1 cellular context compared by ENCODE assay signal in the genomic region with DNA sequence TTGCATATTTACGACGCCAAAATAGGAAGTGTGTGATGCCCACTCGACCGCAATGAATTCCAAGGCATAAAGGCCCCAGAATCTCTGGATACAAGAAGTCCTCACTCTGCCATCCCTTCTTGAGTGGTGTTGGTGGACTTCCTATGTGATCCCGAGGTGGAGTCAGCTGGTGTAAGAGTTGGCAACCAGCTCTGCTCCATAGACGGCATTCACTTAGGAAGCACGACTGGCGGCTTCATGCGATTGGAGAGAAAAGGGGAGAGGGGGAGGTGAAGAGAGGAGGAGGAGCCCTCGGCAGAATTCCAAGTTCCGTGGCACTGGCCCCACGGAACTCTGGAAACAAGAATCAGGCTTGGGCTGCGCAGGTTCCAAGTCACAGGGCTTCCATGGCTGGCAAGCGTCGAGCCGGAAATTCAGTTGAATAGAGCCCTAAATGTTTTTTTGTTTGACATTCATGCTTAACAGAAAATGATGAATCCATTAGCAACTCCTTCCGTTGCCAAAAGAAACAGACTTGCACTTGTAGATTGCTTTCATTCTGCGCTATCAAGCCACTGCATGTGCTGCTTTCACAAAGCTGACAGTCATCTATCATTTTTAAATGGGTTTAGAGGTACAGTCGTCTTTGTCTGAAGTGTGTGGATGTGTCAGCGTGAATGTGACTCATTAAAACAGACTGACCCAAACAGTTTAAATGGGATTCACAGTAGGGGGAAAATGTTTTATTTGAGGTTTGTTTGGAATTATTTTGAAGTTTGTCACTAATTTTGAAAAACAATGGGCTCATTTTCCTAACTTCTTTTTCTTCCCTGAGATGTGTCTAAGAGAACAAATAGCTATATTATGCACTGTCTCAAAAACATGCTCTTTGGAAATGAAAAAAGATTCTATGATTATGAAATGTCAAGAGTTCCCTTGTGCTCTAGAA.
TF ChIP-seq lines count a peak whose summit lies in the region.

No MANE protein-coding gene starts in this region.

TF ChIP-seq in HepG2, 621 proteins besides CTCF, POLR2A, EP300 and RAD21:
- TF ChIP-seq, protein P1, sequence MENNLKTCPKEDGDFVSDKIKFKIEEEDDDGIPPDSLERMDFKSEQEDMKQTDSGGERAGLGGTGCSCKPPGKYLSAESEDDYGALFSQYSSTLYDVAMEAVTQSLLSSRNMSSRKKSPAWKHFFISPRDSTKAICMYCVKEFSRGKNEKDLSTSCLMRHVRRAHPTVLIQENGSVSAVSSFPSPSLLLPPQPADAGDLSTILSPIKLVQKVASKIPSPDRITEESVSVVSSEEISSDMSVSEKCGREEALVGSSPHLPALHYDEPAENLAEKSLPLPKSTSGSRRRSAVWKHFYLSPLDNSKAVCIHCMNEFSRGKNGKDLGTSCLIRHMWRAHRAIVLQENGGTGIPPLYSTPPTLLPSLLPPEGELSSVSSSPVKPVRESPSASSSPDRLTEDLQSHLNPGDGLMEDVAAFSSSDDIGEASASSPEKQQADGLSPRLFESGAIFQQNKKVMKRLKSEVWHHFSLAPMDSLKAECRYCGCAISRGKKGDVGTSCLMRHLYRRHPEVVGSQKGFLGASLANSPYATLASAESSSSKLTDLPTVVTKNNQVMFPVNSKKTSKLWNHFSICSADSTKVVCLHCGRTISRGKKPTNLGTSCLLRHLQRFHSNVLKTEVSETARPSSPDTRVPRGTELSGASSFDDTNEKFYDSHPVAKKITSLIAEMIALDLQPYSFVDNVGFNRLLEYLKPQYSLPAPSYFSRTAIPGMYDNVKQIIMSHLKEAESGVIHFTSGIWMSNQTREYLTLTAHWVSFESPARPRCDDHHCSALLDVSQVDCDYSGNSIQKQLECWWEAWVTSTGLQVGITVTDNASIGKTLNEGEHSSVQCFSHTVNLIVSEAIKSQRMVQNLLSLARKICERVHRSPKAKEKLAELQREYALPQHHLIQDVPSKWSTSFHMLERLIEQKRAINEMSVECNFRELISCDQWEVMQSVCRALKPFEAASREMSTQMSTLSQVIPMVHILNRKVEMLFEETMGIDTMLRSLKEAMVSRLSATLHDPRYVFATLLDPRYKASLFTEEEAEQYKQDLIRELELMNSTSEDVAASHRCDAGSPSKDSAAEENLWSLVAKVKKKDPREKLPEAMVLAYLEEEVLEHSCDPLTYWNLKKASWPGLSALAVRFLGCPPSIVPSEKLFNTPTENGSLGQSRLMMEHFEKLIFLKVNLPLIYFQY (CRISPR knock-in tag; IDR thresholded peaks at IDR 0.05; ENCODE audit: borderline replicate concordance), result no peak
- TF ChIP-seq IKZF4 (CRISPR knock-in tag; IDR thresholded peaks at IDR 0.05; ENCODE audit: borderline replicate concordance, low read depth, not compliant biosample characterization) (no peak), NFE2L1 (CRISPR knock-in tag; IDR thresholded peaks at IDR 0.05; ENCODE audit: borderline replicate concordance) (no peak), ZNF674 (CRISPR knock-in tag; IDR thresholded peaks at IDR 0.05; ENCODE audit: low read depth) (no peak), SOX13 (IDR thresholded peaks at IDR 0.05) (no peak), SOX13 (CRISPR knock-in tag; conservative IDR thresholded peaks at IDR 0.05 in 1 of 2, IDR thresholded peaks at IDR 0.05 in 1 of 2) (no peak), ZNF747 (CRISPR knock-in tag; IDR thresholded peaks at IDR 0.05; ENCODE audit: borderline replicate concordance) (no peak), EHMT2 (IDR thresholded peaks at IDR 0.05; ENCODE audit: borderline replicate concordance, low read depth, low read length) (no peak), U2AF2 (IDR thresholded peaks at IDR 0.05; ENCODE audit: low read depth, low read length) (no peak), RELA (CRISPR knock-in tag; IDR thresholded peaks at IDR 0.05) (no peak), ARID3A (IDR thresholded peaks at IDR 0.05; ENCODE audit: low read depth, low read length) (no peak), KLF12 (CRISPR knock-in tag; IDR thresholded peaks at IDR 0.05; ENCODE audit: borderline replicate concordance) (no peak), GRHL1 (CRISPR knock-in tag; conservative IDR thresholded peaks at IDR 0.05) (no peak), TEAD2 (CRISPR knock-in tag; IDR thresholded peaks at IDR 0.05) (no peak), SNAPC5 (CRISPR knock-in tag; IDR thresholded peaks at IDR 0.05; ENCODE audit: borderline replicate concordance) (no peak), ZFP62 (CRISPR knock-in tag; IDR thresholded peaks at IDR 0.05) (no peak), HNRNPH1 (optimal IDR thresholded peaks at IDR 0.05; ENCODE audit: low read depth, low read length) (no peak), MXD1 (CRISPR knock-in tag; IDR thresholded peaks at IDR 0.05) (no peak)
- TF ChIP-seq, protein P2, sequence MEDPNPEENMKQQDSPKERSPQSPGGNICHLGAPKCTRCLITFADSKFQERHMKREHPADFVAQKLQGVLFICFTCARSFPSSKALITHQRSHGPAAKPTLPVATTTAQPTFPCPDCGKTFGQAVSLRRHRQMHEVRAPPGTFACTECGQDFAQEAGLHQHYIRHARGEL (CRISPR knock-in tag; IDR thresholded peaks at IDR 0.05), result no peak
- TF ChIP-seq, protein P3, sequence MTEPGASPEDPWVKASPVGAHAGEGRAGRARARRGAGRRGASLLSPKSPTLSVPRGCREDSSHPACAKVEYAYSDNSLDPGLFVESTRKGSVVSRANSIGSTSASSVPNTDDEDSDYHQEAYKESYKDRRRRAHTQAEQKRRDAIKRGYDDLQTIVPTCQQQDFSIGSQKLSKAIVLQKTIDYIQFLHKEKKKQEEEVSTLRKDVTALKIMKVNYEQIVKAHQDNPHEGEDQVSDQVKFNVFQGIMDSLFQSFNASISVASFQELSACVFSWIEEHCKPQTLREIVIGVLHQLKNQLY (CRISPR knock-in tag; IDR thresholded peaks at IDR 0.05), result no peak
- TF ChIP-seq, protein P4, sequence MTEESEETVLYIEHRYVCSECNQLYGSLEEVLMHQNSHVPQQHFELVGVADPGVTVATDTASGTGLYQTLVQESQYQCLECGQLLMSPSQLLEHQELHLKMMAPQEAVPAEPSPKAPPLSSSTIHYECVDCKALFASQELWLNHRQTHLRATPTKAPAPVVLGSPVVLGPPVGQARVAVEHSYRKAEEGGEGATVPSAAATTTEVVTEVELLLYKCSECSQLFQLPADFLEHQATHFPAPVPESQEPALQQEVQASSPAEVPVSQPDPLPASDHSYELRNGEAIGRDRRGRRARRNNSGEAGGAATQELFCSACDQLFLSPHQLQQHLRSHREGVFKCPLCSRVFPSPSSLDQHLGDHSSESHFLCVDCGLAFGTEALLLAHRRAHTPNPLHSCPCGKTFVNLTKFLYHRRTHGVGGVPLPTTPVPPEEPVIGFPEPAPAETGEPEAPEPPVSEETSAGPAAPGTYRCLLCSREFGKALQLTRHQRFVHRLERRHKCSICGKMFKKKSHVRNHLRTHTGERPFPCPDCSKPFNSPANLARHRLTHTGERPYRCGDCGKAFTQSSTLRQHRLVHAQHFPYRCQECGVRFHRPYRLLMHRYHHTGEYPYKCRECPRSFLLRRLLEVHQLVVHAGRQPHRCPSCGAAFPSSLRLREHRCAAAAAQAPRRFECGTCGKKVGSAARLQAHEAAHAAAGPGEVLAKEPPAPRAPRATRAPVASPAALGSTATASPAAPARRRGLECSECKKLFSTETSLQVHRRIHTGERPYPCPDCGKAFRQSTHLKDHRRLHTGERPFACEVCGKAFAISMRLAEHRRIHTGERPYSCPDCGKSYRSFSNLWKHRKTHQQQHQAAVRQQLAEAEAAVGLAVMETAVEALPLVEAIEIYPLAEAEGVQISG (CRISPR knock-in tag; IDR thresholded peaks at IDR 0.05), result no peak
TF ChIP-seq in HepG2: peak in this region for 0.
